ENCODE assay signal across 18 cellular contexts in genomic region chr1:219427400-219427799, GRCh38.
DNase-seq lines count a peak whose midpoint lies in the region; ATAC-seq and TF ChIP-seq lines count a peak whose summit lies in the region.
"Had no signal": no experiment of that assay in that cellular context is flagged by ENCODE, and none has a peak within 500 bp of the region (broad histone marks: within the 10 kb centered on the region; RNA-seq: fewer than 3 reads in every experiment).

No MANE protein-coding gene starts in this region.

- TF ChIP-seq CTCF in GM12865 (IDR thresholded peaks at IDR 0.05; ENCODE audit: insufficient read depth, low read depth, low read length, missing control alignments): no peak

- DNase-seq in GM12865 (ENCODE audit: low read depth) (peak; percentile 49), SKM-1 (lab: John Stamatoyannopoulos, UW; ENCODE audit: unreplicated experiment) (no peak), superior temporal gyrus (ENCODE audit: extremely low spot score) (no peak), A172 (ENCODE audit: low spot score) (no peak)
- DNase-seq in stimulated activated CD4-positive, alpha-beta T cell treated with anti-CD3 and anti-CD28 coated beads, Interleukin-12 subunit alpha, Interleukin-12 subunit beta, amount 100 ng/mL, for 4 hours: no peak
- DNase-seq: activated CD8-positive, alpha-beta T cell treated with anti-CD3 and anti-CD28 coated beads, Interleukin-2, amount 10 ng/mL, durations not matched to agents 7 days and 5 days; activated T-cell treated with anti-CD3 and anti-CD28 coated beads, Interleukin-2, amount 50 U/mL, for 24 hours; Calu3; hippocampal formation; NCI-H1105; NCI-H510A; stimulated activated naive CD4-positive, alpha-beta T cell treated with Interleukin-2 at 50 U/mL for 16 hours; thyroid gland had no signal

- peak; percentile 54 for ATAC-seq in GM18870 (IDR thresholded peaks at IDR 0.05; ENCODE audit: unreplicated experiment)
- peak; percentile 56 for ATAC-seq in GM21825 (IDR thresholded peaks at IDR 0.05; ENCODE audit: unreplicated experiment)
- peak; percentile 70 for ATAC-seq in HG03103 (IDR thresholded peaks at IDR 0.05; ENCODE audit: low read depth, unreplicated experiment)
- ATAC-seq: activated CD8-positive, alpha-beta T cell treated with anti-CD3 and anti-CD28 coated beads, Interleukin-2, amount 10 ng/mL, durations not matched to agents 7 days and 5 days had no signal

- H3K4me3 ChIP-seq in GM12865 (ENCODE audit: low read depth, low read length): no peak overlapping the region
- H3K4me3 ChIP-seq: BLaER1 treated with 17β-estradiol and CSF1 and Interleukin-3, amounts not matched to agents 10 nM and 100 nM; lung; thyroid gland had no signal
